In genomic region chr18:67109535-67109934, GRCh38 we compare ENCODE assay signal across 18 cellular contexts.
A peak's percentile ranks its signal among the peaks of the same experiment; 100 is the strongest.
DNase-seq lines count a peak whose midpoint lies in the region; ATAC-seq lines count a peak whose summit lies in the region.
"Had no signal": no experiment of that assay in that cellular context is flagged by ENCODE, and none has a peak within 500 bp of the region (broad histone marks: within the 10 kb centered on the region; RNA-seq: fewer than 3 reads in every experiment).

No MANE protein-coding gene starts in this region.

- peak; percentile 43 for DNase-seq in NCI-H748 (lab: John Stamatoyannopoulos, UW; ENCODE audit: unreplicated experiment)
- DNase-seq in NCI-H748 treated with DMSO at 0.1 percent for 48 hours (lab: John Stamatoyannopoulos, UW) = no peak
- peak; percentile 79 for DNase-seq in NCI-H69 (lab: John Stamatoyannopoulos, UW)
- DNase-seq in left lobe of liver (ENCODE audit: low spot score) = no peak
- no peak for DNase-seq in nucleus accumbens (lab: John Stamatoyannopoulos, UW)
- DNase-seq in NK-92 treated with Interleukin-12 subunit alpha and Interleukin-12 subunit beta, amount 100 ng/mL, for 24 hours (lab: John Stamatoyannopoulos, UW) = no peak
- DNase-seq in aorta = no peak
- DNase-seq: CD4-positive, alpha-beta memory T cell; DMS79; KG1; NCI-H1105 treated with DMSO at 0.1 percent for 48 hours; NCI-H1930; NCI-H526; PC-3; SIG-M5; T-helper 1 cell had no signal

- intact Hi-C loops in aorta (cut with DNase I) = loop anchor here in 1 of 2 donors (5.0 kb wide), 1 partner anchor 93 kb away; no protein-coding TSS in a partner anchor

- 60 to 68% methylated on average over 1 of the region's 1 CpG for WGBS in aorta, 2 donors

- H3K4me1 ChIP-seq in aorta (ENCODE audit: control insufficient read depth in 1 of 2, insufficient read depth in 2 of 2, low read length in 2 of 2) = no peaks in the 10 kb centered on the region
- H3K4me1 ChIP-seq: A549 had no signal

- no peaks in the 10 kb centered on the region for H3K36me3 ChIP-seq in aorta (ENCODE audit: control insufficient read depth in 1 of 2, insufficient read depth in 2 of 2, low read length in 1 of 2)

- H3K4me3 ChIP-seq in aorta (ENCODE audit: low read length in 2 of 2) = no peak overlapping the region
- H3K4me3 ChIP-seq: A549 had no signal

- H3K27ac ChIP-seq in aorta (ENCODE audit: low read depth in 1 of 2, low read length in 2 of 2) = no peak overlapping the region
- H3K27ac ChIP-seq: A549, RWPE1 had no signal

- ATAC-seq in left lobe of liver (peak; percentile 29), aorta (ENCODE audit: low FRiP score) (no peak)
- ATAC-seq: A549, PC-3 had no signal

- H3K27me3 ChIP-seq in aorta (ENCODE audit: control insufficient read depth in 1 of 2, insufficient read depth in 2 of 2, low read length in 1 of 2) = no peaks in the 10 kb centered on the region

- no peaks in the 10 kb centered on the region for H3K9me3 ChIP-seq in aorta (ENCODE audit: control insufficient read depth, low read length)
- H3K9me3 ChIP-seq: A549 had no signal

Comparison
In these comparisons a context has a peak if more than half of its experiments do, and no peak if none do; other contexts are left out.
1. DNase-seq: peak in NCI-H748 (single experiment) and NCI-H69 (single experiment); none in NCI-H748 treated with DMSO at 0.1 percent for 48 hours (single experiment), left lobe of liver (single experiment), nucleus accumbens (0 of 56), NK-92 treated with Interleukin-12 subunit alpha and Interleukin-12 subunit beta, amount 100 ng/mL, for 24 hours (single experiment) and aorta (0 of 2).